ENCODE assay signal across 27 cellular contexts in the genomic region with DNA sequence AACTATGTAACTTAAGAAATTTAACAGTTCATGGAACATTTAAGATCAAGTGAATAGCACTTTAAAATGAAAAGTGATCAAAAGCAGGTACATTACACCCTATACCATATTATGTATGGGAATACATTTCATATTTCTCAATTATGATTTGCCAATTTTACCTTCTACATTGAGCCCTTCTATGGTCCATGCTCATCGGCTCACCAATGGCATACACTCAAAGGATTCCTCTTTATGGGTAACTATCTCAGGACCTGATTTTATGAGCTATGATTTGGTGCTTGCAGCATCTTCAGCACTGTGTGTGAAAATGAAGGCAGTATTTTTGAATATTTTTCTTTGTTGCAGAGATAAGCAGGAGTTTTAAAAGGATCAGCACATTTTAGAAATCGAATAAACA.
"Had no signal": no experiment of that assay in that cellular context is flagged by ENCODE, and none has a peak within 500 bp of the region (broad histone marks: within the 10 kb centered on the region; RNA-seq: fewer than 3 reads in every experiment).

No MANE protein-coding gene starts in this region.

- H3K9ac ChIP-seq: SK-N-SH had no signal

- DNase-seq: activated CD4-positive, alpha-beta T cell treated with anti-CD3 and anti-CD28 coated beads, Interleukin-2, amount 50 U/mL, for 1 hour; activated CD4-positive, CD25-positive, alpha-beta regulatory T cell treated with anti-CD3 and anti-CD28 coated beads, Interleukin-2, amount 50 U/mL, for 72 hours; activated naive CD4-positive, alpha-beta T cell; activated naive CD8-positive, alpha-beta T cell treated with anti-CD3 and anti-CD28 coated beads, Interleukin-2, amount 10 ng/mL, durations not matched to agents 7 days and 5 days; activated T-cell treated with anti-CD3 and anti-CD28 coated beads for 4 hours; activated T-cell treated with anti-CD3 and anti-CD28 coated beads, Interleukin-2, amount 50 U/mL, for 72 hours; amniotic stem cell; brain microvascular endothelial cell; central memory CD4-positive, alpha-beta T cell; effector CD4-positive, alpha-beta T cell; foreskin melanocyte; islet precursor cell; left cardiac atrium; mammary epithelial cell; naive B cell; nucleus accumbens; pancreas; right cardiac atrium; SK-N-SH; spleen; stimulated activated naive CD4-positive, alpha-beta T cell treated with Interleukin-2 at 50 U/mL for 16 hours; SW 1271; transverse colon had no signal

- H3K4me2 ChIP-seq: hepatocyte, SK-N-SH had no signal

- H3K9me3 Mint-ChIP-seq: activated naive CD8-positive, alpha-beta T cell treated with anti-CD3 and anti-CD28 coated beads, Interleukin-2, amount 10 ng/mL, durations not matched to agents 7 days and 5 days; activated T-cell treated with anti-CD3 and anti-CD28 coated beads, Interleukin-2, amount 50 U/mL, for 72 hours; dendritic cell treated with granulocyte-macrophage colony-stimulating factor and Interleukin-4, amounts not matched to agents 40 ng/mL and 50 ng/mL, for 4 days; naive B cell; T-helper 1 cell treated with Interleukin-12 subunit alpha and Interleukin-12 subunit beta and Interleukin-4 antibody, amounts not matched to agents 30 μg/mL and 1 μg/mL, for 36 hours had no signal

- H3K27ac Mint-ChIP-seq: activated naive CD8-positive, alpha-beta T cell treated with anti-CD3 and anti-CD28 coated beads, Interleukin-2, amount 10 ng/mL, durations not matched to agents 7 days and 5 days; activated T-cell treated with anti-CD3 and anti-CD28 coated beads, Interleukin-2, amount 50 U/mL, for 72 hours; dendritic cell treated with granulocyte-macrophage colony-stimulating factor and Interleukin-4, amounts not matched to agents 40 ng/mL and 50 ng/mL, for 4 days; T-helper 1 cell treated with Interleukin-12 subunit alpha and Interleukin-12 subunit beta and Interleukin-4 antibody, amounts not matched to agents 30 μg/mL and 1 μg/mL, for 36 hours had no signal

- H3K9me3 ChIP-seq: esophagus muscularis mucosa, pancreas, SK-N-SH, spleen, transverse colon had no signal

- H2AFZ ChIP-seq: hepatocyte had no signal

- H3K27ac ChIP-seq: brain microvascular endothelial cell, esophagus muscularis mucosa, hepatocyte, pancreas, spleen, transverse colon had no signal

- ATAC-seq: activated T-cell treated with anti-CD3 and anti-CD28 coated beads, Interleukin-2, amount 50 U/mL, for 72 hours; left cardiac atrium; pancreas; right cardiac atrium had no signal

- H3K27me3 ChIP-seq: brain microvascular endothelial cell, esophagus muscularis mucosa, hepatocyte, pancreas, spleen, transverse colon had no signal

- H3K4me3 Mint-ChIP-seq: activated naive CD8-positive, alpha-beta T cell treated with anti-CD3 and anti-CD28 coated beads, Interleukin-2, amount 10 ng/mL, durations not matched to agents 7 days and 5 days; activated T-cell treated with anti-CD3 and anti-CD28 coated beads, Interleukin-2, amount 50 U/mL, for 72 hours; dendritic cell treated with granulocyte-macrophage colony-stimulating factor and Interleukin-4, amounts not matched to agents 40 ng/mL and 50 ng/mL, for 4 days; naive B cell; T-helper 1 cell treated with Interleukin-12 subunit alpha and Interleukin-12 subunit beta and Interleukin-4 antibody, amounts not matched to agents 30 μg/mL and 1 μg/mL, for 36 hours had no signal

- H3K4me3 ChIP-seq: esophagus muscularis mucosa, hepatocyte, pancreas, spleen, transverse colon had no signal

- H3K27me3 Mint-ChIP-seq: activated naive CD8-positive, alpha-beta T cell treated with anti-CD3 and anti-CD28 coated beads, Interleukin-2, amount 10 ng/mL, durations not matched to agents 7 days and 5 days; dendritic cell treated with granulocyte-macrophage colony-stimulating factor and Interleukin-4, amounts not matched to agents 40 ng/mL and 50 ng/mL, for 4 days; naive B cell had no signal
